In the genomic region with DNA sequence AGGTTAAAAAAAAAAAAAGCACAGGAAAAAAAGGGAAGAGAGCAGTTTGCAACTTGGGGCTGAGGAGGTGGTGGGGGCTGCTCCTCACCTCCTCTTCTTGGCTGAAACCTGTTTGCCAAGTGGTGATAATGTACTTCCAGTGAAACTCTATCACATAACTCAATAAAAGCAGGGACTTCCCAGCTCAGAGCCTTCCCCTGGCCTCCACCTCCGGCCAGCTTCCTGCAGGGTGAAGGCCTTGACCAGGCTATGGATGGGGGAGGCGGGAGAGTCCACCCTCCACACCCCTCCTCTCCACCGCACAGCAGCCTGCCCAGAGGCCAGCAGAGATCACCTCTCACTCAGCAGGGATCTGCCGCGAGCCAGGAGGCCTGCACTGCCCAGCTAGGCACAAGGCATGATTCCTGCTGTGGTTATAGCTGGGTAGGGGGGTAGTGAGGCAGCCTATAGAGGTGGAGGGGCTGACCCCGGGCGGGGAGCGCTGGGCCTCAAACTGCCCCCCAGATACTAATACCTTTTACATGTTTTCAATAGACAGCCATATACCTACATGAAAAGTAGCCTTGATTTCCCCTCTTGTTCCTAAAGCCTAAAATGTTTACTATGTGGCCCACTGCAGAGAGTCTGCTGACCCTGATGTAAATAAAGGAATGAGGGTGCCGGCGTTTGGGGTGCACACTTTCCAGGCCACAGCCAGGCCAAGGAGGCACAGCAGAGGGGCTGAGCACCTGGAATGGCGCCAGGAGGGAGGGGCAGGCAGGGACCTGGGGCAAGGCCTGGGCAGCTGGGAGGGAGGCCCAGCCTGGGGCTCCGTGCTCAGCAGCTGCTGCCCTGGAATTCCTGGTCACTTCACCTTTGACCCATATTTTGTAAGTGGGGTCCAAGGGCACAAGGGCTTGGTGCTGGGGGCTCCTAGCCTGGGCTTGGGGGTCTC, we compare ENCODE assay signal across 8 cellular contexts. TPM values are rescaled to one million over a fixed set of nuclear protein-coding genes. Genes with fewer than 3 reads are reported as not detected.
DNase-seq lines count a peak whose midpoint lies in the region; ATAC-seq and TF ChIP-seq lines count a peak whose summit lies in the region.

No MANE protein-coding gene starts in this region.

- ATAC-seq in natural killer cell (no peak), GM21528 (IDR thresholded peaks at IDR 0.05; ENCODE audit: low FRiP score, unreplicated experiment) (no peak)
- no peak for ATAC-seq in effector memory CD8-positive, alpha-beta T cell (replicated peaks)

- peaks cover 24 to 40% of the 10 kb centered on the region in 2 donors for H3K36me3 Mint-ChIP-seq in CD14-positive monocyte
- no peaks in the 10 kb centered on the region for H3K36me3 Mint-ChIP-seq in natural killer cell
- H3K36me3 Mint-ChIP-seq in effector memory CD8-positive, alpha-beta T cell (ENCODE audit: insufficient read depth), result peaks cover 16% of the 10 kb centered on the region

- no peak for TF ChIP-seq CTCF in CD14-positive monocyte (IDR thresholded peaks at IDR 0.05)
- TF ChIP-seq CTCF in epithelial cell of proximal tubule (conservative IDR thresholded peaks at IDR 0.05; ENCODE audit: low read depth, low read length), result no peak
- TF ChIP-seq CTCF in natural killer cell (IDR thresholded peaks at IDR 0.05), result no peak

- intact Hi-C loops in CD14-positive monocyte (cut with micrococcal nuclease), result loop anchor here in 1 of 2 donors (1.0 kb wide), 1 partner anchor 10 kb away; no protein-coding TSS in a partner anchor
- intact Hi-C loops in natural killer cell (cut with micrococcal nuclease), result loop anchor here (2.0 kb wide), 1 partner anchor 30 kb away; the partner anchor contains the start of gene ZNF444

- H3K27ac Mint-ChIP-seq in CD14-positive monocyte (peak overlapping the region; percentile 77 to 90 (median 84)), natural killer cell (peak overlapping the region; percentile 82 to 90)
- peak overlapping the region in 1 of 2 donors; percentile 93 for H3K27ac Mint-ChIP-seq in effector memory CD8-positive, alpha-beta T cell

- no peaks in the 10 kb centered on the region for H3K9me3 Mint-ChIP-seq in CD14-positive monocyte
- H3K9me3 Mint-ChIP-seq in natural killer cell, result no peaks in the 10 kb centered on the region
- no peaks in the 10 kb centered on the region for H3K9me3 Mint-ChIP-seq in effector memory CD8-positive, alpha-beta T cell

- DNase-seq in CD14-positive monocyte (ENCODE audit: low spot score) (no peak), NCI-H146 treated with DMSO at 0.1 percent for 48 hours (lab: John Stamatoyannopoulos, UW; ENCODE audit: unreplicated experiment) (peak; percentile 55), epithelial cell of proximal tubule (ENCODE audit: low read depth) (no peak), natural killer cell (no peak), NCI-H1694 treated with DMSO at 0.1 percent for 48 hours (lab: John Stamatoyannopoulos, UW) (no peak), NCI-H748 (lab: John Stamatoyannopoulos, UW; ENCODE audit: unreplicated experiment) (no peak)
- no peak for DNase-seq in effector memory CD8-positive, alpha-beta T cell

- H3K4me3 Mint-ChIP-seq in CD14-positive monocyte, result no peak overlapping the region
- peak overlapping the region; percentile 74 for H3K4me3 Mint-ChIP-seq in natural killer cell
- H3K4me3 Mint-ChIP-seq in effector memory CD8-positive, alpha-beta T cell, result peak overlapping the region in 1 of 2 donors; percentile 32

- H3K4me3 ChIP-seq in epithelial cell of proximal tubule (ENCODE audit: low read depth, low read length), result peak overlapping the region; percentile 27

- peaks cover 90% of the 10 kb centered on the region for H3K4me1 Mint-ChIP-seq in CD14-positive monocyte
- H3K4me1 Mint-ChIP-seq in natural killer cell, result peaks cover 50 to 61% of the 10 kb centered on the region in 2 donors
- H3K4me1 Mint-ChIP-seq in effector memory CD8-positive, alpha-beta T cell (ENCODE audit: low read depth in 2 of 2), result peaks cover 46 to 53% of the 10 kb centered on the region in 2 donors

- H3K27me3 Mint-ChIP-seq in CD14-positive monocyte (ENCODE audit: low read depth in 3 of 3) (peaks cover 0 to 4% (median 0%) of the 10 kb centered on the region in 3 donors), natural killer cell (ENCODE audit: low read depth in 2 of 2) (no peaks in the 10 kb centered on the region)
- no peaks in the 10 kb centered on the region for H3K27me3 Mint-ChIP-seq in effector memory CD8-positive, alpha-beta T cell

RNA-seq across cellular contexts. Expression of gene ZNF787, which starts 10.3 kb away (rescaled TPM):
- 1 to 10 TPM; 1.2 to 1.8 TPM for polyA plus RNA-seq in CD14-positive monocyte
- total RNA-seq in epithelial cell of proximal tubule (19.6 and 23.4 TPM in 2 replicates), natural killer cell (10 to 100 TPM; 23.9 to 42.0 (median 36.9) TPM)

RNA-seq across cellular contexts. Expression of gene ZNF444, which starts 30.3 kb away (rescaled TPM):
- 1 to 10 TPM; 2.7 to 3.5 TPM for polyA plus RNA-seq in CD14-positive monocyte
- total RNA-seq in epithelial cell of proximal tubule (32.5 and 40.2 TPM in 2 replicates), natural killer cell (10 to 100 TPM; 14.5 to 21.9 (median 16.7) TPM)
